ENCODE assay signal across 8 cellular contexts in the genomic region with DNA sequence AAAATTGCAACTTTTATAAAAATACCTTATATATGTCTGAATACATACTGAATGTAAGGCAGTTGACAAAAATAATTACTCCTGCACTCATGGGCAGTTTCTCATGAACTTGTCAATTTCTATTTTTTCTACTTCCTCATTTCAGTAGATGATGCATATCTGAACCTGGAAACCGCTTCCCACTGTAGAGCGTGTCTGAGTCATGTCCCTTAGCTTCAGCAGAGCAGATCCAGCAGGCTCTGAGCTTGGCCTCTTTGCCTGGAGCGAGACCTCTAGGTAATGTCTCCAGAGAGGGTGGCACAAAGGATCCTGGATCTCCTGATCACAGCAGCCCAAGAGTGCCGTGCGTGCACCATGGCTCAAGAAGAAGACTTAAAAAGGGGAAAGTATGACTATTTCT. TPM values are rescaled to one million over a fixed set of nuclear protein-coding genes. Genes with fewer than 3 reads are reported as not detected.
DNase-seq lines count a peak whose midpoint lies in the region; ATAC-seq and TF ChIP-seq lines count a peak whose summit lies in the region.
"Not testable (repeated sequence)": the region's sequence is repeated elsewhere in the genome, so short reads cannot be mapped to it uniquely, and the experiment has no call there.
"Had no signal": no experiment of that assay in that cellular context is flagged by ENCODE, and none has a peak within 500 bp of the region (broad histone marks: within the 10 kb centered on the region; RNA-seq: fewer than 3 reads in every experiment).

No MANE protein-coding gene starts in this region.

- not testable (repeated sequence) for H3K36me3 Mint-ChIP-seq in activated B cell treated with CpG ODN at 0.5 μM for 24 hours (ENCODE audit: low read depth)

- POLR2A ChIA-PET in activated B cell treated with CpG ODN at 0.5 μM for 24 hours (lab: Charles Lee) = not testable (repeated sequence)

- H3K27me3 ChIP-seq in foreskin keratinocyte = not testable (repeated sequence)

- not testable (repeated sequence) for H3K27me3 Mint-ChIP-seq in activated B cell treated with CpG ODN at 0.5 μM for 24 hours

- H3K4me1 ChIP-seq in foreskin keratinocyte = not testable (repeated sequence)

- TF ChIP-seq CTCF in activated B cell treated with CpG ODN at 0.5 μM for 24 hours (IDR thresholded peaks at IDR 0.05); foreskin keratinocyte (conservative IDR thresholded peaks at IDR 0.05): not testable (repeated sequence)

- CTCF ChIA-PET in activated B cell treated with CpG ODN at 0.5 μM for 24 hours (lab: Charles Lee) = interaction anchor here (0.6 kb wide), 1 partner anchor 37 kb away, joined by 4 read pairs; no protein-coding TSS in a partner anchor

- not testable (repeated sequence) for H3K27ac ChIP-seq in foreskin keratinocyte

- not testable (repeated sequence) for H3K4me3 Mint-ChIP-seq in activated B cell treated with CpG ODN at 0.5 μM for 24 hours

- peak; percentile 99 for ATAC-seq in GM18502 (IDR thresholded peaks at IDR 0.05; ENCODE audit: poor library complexity, unreplicated experiment)
- peak; percentile 98 for ATAC-seq in GM19455 (IDR thresholded peaks at IDR 0.05; ENCODE audit: unreplicated experiment)
- ATAC-seq in HG02678 (IDR thresholded peaks at IDR 0.05; ENCODE audit: unreplicated experiment) = peak; percentile 97
- ATAC-seq in HG03280 (IDR thresholded peaks at IDR 0.05; ENCODE audit: unreplicated experiment) = peak; percentile 94
- ATAC-seq in activated B cell treated with CpG ODN at 0.5 μM for 24 hours (ENCODE audit: low read depth) = peak; percentile 98
- peak; percentile 94 for ATAC-seq in foreskin keratinocyte

- H3K9me3 Mint-ChIP-seq in activated B cell treated with CpG ODN at 0.5 μM for 24 hours = not testable (repeated sequence)

- DNase-seq in NAMALWA (ENCODE audit: low spot score) (peak; percentile 28), foreskin keratinocyte (peak in 1 of 2 donors; percentile 10)
- not testable (repeated sequence) for DNase-seq in activated B cell treated with CpG ODN at 0.5 μM for 24 hours

- H3K27ac Mint-ChIP-seq in activated B cell treated with CpG ODN at 0.5 μM for 24 hours = not testable (repeated sequence)

- intact Hi-C loops in activated B cell treated with CpG ODN at 0.5 μM for 24 hours (cut with micrococcal nuclease) = loop anchor here (5.0 kb wide), 1 partner anchor 37 kb away; no protein-coding TSS in a partner anchor

- H3K4me1 Mint-ChIP-seq in activated B cell treated with CpG ODN at 0.5 μM for 24 hours = not testable (repeated sequence)

RNA-seq across cellular contexts. Expression of a gene that starts 54.0 kb away (rescaled TPM):
- total RNA-seq in activated B cell treated with CpG ODN at 0.5 μM for 24 hours (not detected in 2 replicates), foreskin keratinocyte (12.3 and 12.5 TPM in 2 replicates)
- polyA plus RNA-seq in foreskin keratinocyte = 18.5 and 21.2 TPM in 2 replicates
- total RNA-seq: CD8-positive, alpha-beta memory T cell had no signal
- polyA plus RNA-seq: CD8-positive, alpha-beta memory T cell had no signal

Comparison
In these comparisons a context has a peak if more than half of its experiments do, and no peak if none do; other contexts are left out.
1. RNA of a gene that starts 54.0 kb away (total RNA-seq): 12.3 to 12.5 TPM in foreskin keratinocyte; not detected in activated B cell treated with CpG ODN at 0.5 μM for 24 hours; every median in the first group is over 10 times any median in the second.
2. Peak in every context shown above with its lines, with median percentiles within 50 percentile points of each other: ATAC-seq.